17 cellular contexts compared by ENCODE assay signal in the genomic region with DNA sequence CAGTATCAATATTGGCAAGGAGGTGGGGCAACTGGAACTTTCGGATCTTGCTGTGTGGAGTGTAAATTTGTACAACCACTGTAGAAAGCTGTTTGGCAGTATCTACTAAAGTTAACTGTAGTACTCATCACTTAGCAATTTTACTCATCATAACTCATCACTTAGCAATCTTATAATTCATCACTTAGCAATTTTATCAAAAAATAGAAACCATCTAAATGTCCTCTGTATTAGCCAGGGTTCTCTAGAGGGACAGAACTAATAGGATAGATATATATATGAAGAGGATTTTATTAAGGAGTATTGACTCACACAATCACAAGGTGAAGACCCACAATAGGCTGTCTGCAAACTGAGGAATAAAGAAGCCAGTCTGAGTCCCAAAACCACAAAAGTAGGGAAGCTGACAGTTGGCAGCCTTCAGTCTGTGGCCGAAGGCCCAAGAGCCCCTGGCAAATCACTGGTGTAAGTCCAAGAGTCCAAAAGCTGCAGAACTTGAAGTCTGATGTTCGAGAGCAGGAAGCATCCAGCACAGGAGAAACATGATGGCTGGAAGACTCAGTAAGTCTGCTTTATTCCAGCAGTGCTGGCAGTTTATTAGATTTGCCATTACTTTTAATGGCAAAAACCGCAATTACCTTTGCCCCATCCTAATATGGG.
DNase-seq lines count a peak whose midpoint lies in the region; ATAC-seq and TF ChIP-seq lines count a peak whose summit lies in the region.
"Had no signal": no experiment of that assay in that cellular context is flagged by ENCODE, and none has a peak within 500 bp of the region (broad histone marks: within the 10 kb centered on the region; RNA-seq: fewer than 3 reads in every experiment).

No MANE protein-coding gene starts in this region.

- no peaks in the 10 kb centered on the region for H3K36me3 ChIP-seq in brain microvascular endothelial cell (replicated peaks)
- no peaks in the 10 kb centered on the region for H3K36me3 ChIP-seq in heart right ventricle
- H3K36me3 ChIP-seq: suprapubic skin had no signal

- intact Hi-C loops in heart right ventricle (cut with DNase I) = no loop called here
- intact Hi-C loops in lower leg skin (cut with DNase I; ENCODE audit: low total_unique reads) = no loop called here

- H3K4me3 ChIP-seq in brain microvascular endothelial cell (ENCODE audit: low read depth, low read length) (no peak overlapping the region), heart right ventricle (no peak overlapping the region), lower leg skin (ENCODE audit: low read depth, poor library complexity, severe bottlenecking) (no peak overlapping the region)
- H3K4me3 ChIP-seq: suprapubic skin had no signal

- no peak for ATAC-seq in heart right ventricle
- no peak for ATAC-seq in HG02973 (IDR thresholded peaks at IDR 0.05; ENCODE audit: unreplicated experiment)
- ATAC-seq: activated T-cell treated with anti-CD3 and anti-CD28 coated beads, Interleukin-2, amount 50 U/mL, for 4 hours; effector memory CD8-positive, alpha-beta T cell had no signal

- in situ Hi-C loops in brain microvascular endothelial cell (cut with HindIII; ENCODE audit: low pct_ligation_motif_present, low sequenced_read_pairs) = no loop called here

- H3K27me3 ChIP-seq in brain microvascular endothelial cell (replicated peaks) = no peaks in the 10 kb centered on the region
- no peaks in the 10 kb centered on the region for H3K27me3 ChIP-seq in heart right ventricle
- H3K27me3 ChIP-seq: suprapubic skin had no signal

- no peak for TF ChIP-seq CTCF in brain microvascular endothelial cell (IDR thresholded peaks at IDR 0.05; ENCODE audit: low read depth, low read length, missing control alignments)
- no peak for TF ChIP-seq CTCF in heart right ventricle (IDR thresholded peaks at IDR 0.05)
- no peak for TF ChIP-seq CTCF in lower leg skin (IDR thresholded peaks at IDR 0.05)

- H3K27ac ChIP-seq in brain microvascular endothelial cell = no peak overlapping the region
- no peak overlapping the region for H3K27ac ChIP-seq in heart right ventricle
- H3K27ac ChIP-seq: suprapubic skin had no signal

- no peak for TF ChIP-seq POLR2A in lower leg skin (IDR thresholded peaks at IDR 0.05)

- 85 to 89% methylated on average over 4 of the region's 4 CpGs for WGBS in heart right ventricle, 2 donors
- WGBS in lower leg skin, 2 donors = 62 to 67% methylated on average over 4 of the region's 4 CpGs

- H3K4me1 ChIP-seq in heart right ventricle = no peaks in the 10 kb centered on the region
- H3K4me1 ChIP-seq: suprapubic skin had no signal

- no peaks in the 10 kb centered on the region for H3K9me3 ChIP-seq in heart right ventricle
- H3K9me3 ChIP-seq: suprapubic skin had no signal

- peak; percentile 31 for DNase-seq in AG08396 (ENCODE audit: low spot score)
- DNase-seq in HS-5 (ENCODE audit: low read depth) = peak; percentile 56
- peak; percentile 3 for DNase-seq in brain microvascular endothelial cell
- DNase-seq in kidney glomerular epithelial cell (lab: John Stamatoyannopoulos, UW) = peak; percentile 7
- no peak for DNase-seq in activated CD4-positive, alpha-beta T cell treated with anti-CD3 and anti-CD28 coated beads for 4 hours
- no peak for DNase-seq in heart right ventricle
- DNase-seq in lower leg skin (ENCODE audit: low spot score in 2 of 2) = no peak
- DNase-seq: activated naive CD4-positive, alpha-beta T cell treated with anti-CD3 and anti-CD28 coated beads for 36 hours; activated T-cell treated with anti-CD3 and anti-CD28 coated beads, Interleukin-2, amount 50 U/mL, for 4 hours; aorta; effector memory CD8-positive, alpha-beta T cell; left cardiac atrium; NCI-H1417 treated with DMSO at 0.1 percent for 48 hours; NCI-H748 treated with DMSO at 0.1 percent for 48 hours; T-helper 9 cell had no signal

Comparison
In these comparisons a context has a peak if more than half of its experiments do, and no peak if none do; other contexts are left out.
1. DNase-seq: peak in AG08396 (single experiment), HS-5 (single experiment), brain microvascular endothelial cell (single experiment) and kidney glomerular epithelial cell (single experiment); none in activated CD4-positive, alpha-beta T cell treated with anti-CD3 and anti-CD28 coated beads for 4 hours (0 of 2), heart right ventricle (0 of 2) and lower leg skin (0 of 2).